24 cellular contexts compared by ENCODE assay signal in genomic region chr6:106161893-106162292, GRCh38.
DNase-seq lines count a peak whose midpoint lies in the region; ATAC-seq, FAIRE-seq and TF ChIP-seq lines count a peak whose summit lies in the region.
"Had no signal": no experiment of that assay in that cellular context is flagged by ENCODE, and none has a peak within 500 bp of the region (broad histone marks: within the 10 kb centered on the region; RNA-seq: fewer than 3 reads in every experiment).

No MANE protein-coding gene starts in this region.

- no peak overlapping the region; the same call in 1 of the 2 replicates for H2BK20ac ChIP-seq in IMR-90 (ENCODE audit: low read depth, low read length)

- H3K4me3 ChIP-seq in IMR-90 (ENCODE audit: insufficient read depth, low read depth, low read length), result no peak overlapping the region
- H3K4me3 ChIP-seq in astrocyte (ENCODE audit: insufficient read depth, low read depth, low read length), result no peak overlapping the region
- H3K4me3 ChIP-seq: GM12878 had no signal

- intact Hi-C loops in activated CD4-positive, alpha-beta T cell treated with anti-CD3 and anti-CD28 coated beads, Interleukin-2, amount 10 ng/mL, durations not matched to agents 24 days and 14 days (cut with micrococcal nuclease), result loop anchor here (2.0 kb wide), 1 partner anchor 13 kb away; no protein-coding TSS in a partner anchor
- intact Hi-C loops in IMR-90 (cut with micrococcal nuclease), result no loop called here
- intact Hi-C loops in natural killer cell (cut with micrococcal nuclease), result loop anchor here (2.0 kb wide), 1 partner anchor 45 kb away; no protein-coding TSS in a partner anchor

- no peak overlapping the region for H3K9ac ChIP-seq in IMR-90 (ENCODE audit: low read depth, low read length)
- H3K9ac ChIP-seq in astrocyte (ENCODE audit: low read length), result no peak overlapping the region
- H3K9ac ChIP-seq: SK-N-SH had no signal

- H3K4me1 Mint-ChIP-seq in activated CD4-positive, alpha-beta T cell treated with anti-CD3 and anti-CD28 coated beads, Interleukin-2, amount 10 ng/mL, durations not matched to agents 24 days and 14 days, result peaks cover 54% of the 10 kb centered on the region
- peaks cover 36% of the 10 kb centered on the region for H3K4me1 Mint-ChIP-seq in astrocyte (ENCODE audit: low read depth, unreplicated experiment)
- H3K4me1 Mint-ChIP-seq in natural killer cell, result peaks cover 63 to 68% of the 10 kb centered on the region in 2 donors

- H2BK15ac ChIP-seq in IMR-90 (ENCODE audit: low read depth, low read length), result peak overlapping the region; percentile 98; the same call in 1 of the 3 replicates

- H3K9me3 Mint-ChIP-seq in activated CD4-positive, alpha-beta T cell treated with anti-CD3 and anti-CD28 coated beads, Interleukin-2, amount 10 ng/mL, durations not matched to agents 24 days and 14 days, result peaks cover 7% of the 10 kb centered on the region
- H3K9me3 Mint-ChIP-seq in astrocyte (ENCODE audit: unreplicated experiment), result no peaks in the 10 kb centered on the region
- peaks cover 2 to 3% of the 10 kb centered on the region in 2 donors for H3K9me3 Mint-ChIP-seq in natural killer cell
- H3K9me3 Mint-ChIP-seq: IgD-negative memory B cell had no signal

- no peak overlapping the region for H3K27ac ChIP-seq in IMR-90 (ENCODE audit: insufficient read depth, low read length)
- H3K27ac ChIP-seq in astrocyte (ENCODE audit: low read depth, low read length), result no peak overlapping the region
- H3K27ac ChIP-seq: 22Rv1 had no signal

- ATAC-seq in IMR-90 (ENCODE audit: low read depth) (no peak), natural killer cell (no peak), GM19397 (IDR thresholded peaks at IDR 0.05; ENCODE audit: unreplicated experiment) (no peak), HG03432 (IDR thresholded peaks at IDR 0.05; ENCODE audit: unreplicated experiment) (no peak)
- ATAC-seq: GM12878 had no signal

- TF ChIP-seq POLR2A in IMR-90 (IDR thresholded peaks at IDR 0.05; ENCODE audit: low read depth, low read length), result no peak

- TF ChIP-seq RAD21 in IMR-90 (IDR thresholded peaks at IDR 0.05; ENCODE audit: low read length), result no peak

- H3K4me2 ChIP-seq in IMR-90 (ENCODE audit: low read depth, low read length) (no peak overlapping the region), astrocyte (ENCODE audit: low read length) (no peak overlapping the region)
- H3K4me2 ChIP-seq: SK-N-SH had no signal

- peaks cover 27% of the 10 kb centered on the region for H3K4me1 ChIP-seq in IMR-90 (ENCODE audit: control insufficient read depth, insufficient read depth, low read length)
- peaks cover 44% of the 10 kb centered on the region for H3K4me1 ChIP-seq in astrocyte (ENCODE audit: insufficient read depth, low read length)

- H3K79me1 ChIP-seq in IMR-90 (ENCODE audit: low read depth in 1 of 2, low read length in 2 of 2), result no peaks in the 10 kb centered on the region

- no TSS peak for BruUV-seq in IMR-90 (replicated peaks; lab: Mats Ljungman, UMichigan)

- no peaks in the 10 kb centered on the region for H4K20me1 ChIP-seq in IMR-90 (ENCODE audit: insufficient read depth, low read length)
- H4K20me1 ChIP-seq in astrocyte (ENCODE audit: insufficient read depth, low read length), result no peaks in the 10 kb centered on the region

- dilution Hi-C loops in IMR-90 (cut with HindIII; ENCODE audit: low sequenced_read_pairs, unreplicated experiment), result no loop called here

- no peak overlapping the region for H4K5ac ChIP-seq in IMR-90 (ENCODE audit: low read depth, low read length)

- H3K79me2 ChIP-seq in astrocyte (ENCODE audit: insufficient read depth, low read length), result no peaks in the 10 kb centered on the region

- H3K18ac ChIP-seq in IMR-90 (ENCODE audit: low read depth, low read length), result no peak overlapping the region

- H2AFZ ChIP-seq in IMR-90 (replicated peaks; ENCODE audit: low read length, poor library complexity), result no peak overlapping the region
- no peak overlapping the region for H2AFZ ChIP-seq in astrocyte (ENCODE audit: low read depth, low read length)

- no peak overlapping the region for H2AK9ac ChIP-seq in IMR-90 (replicated peaks; ENCODE audit: low read depth, low read length, poor library complexity)

- H3K36me3 ChIP-seq in IMR-90 (ENCODE audit: control insufficient read depth, insufficient read depth, low read length), result no peaks in the 10 kb centered on the region
- no peaks in the 10 kb centered on the region for H3K36me3 ChIP-seq in astrocyte (ENCODE audit: insufficient read depth, low read length)

- no peak for DNase-seq in activated CD4-positive, alpha-beta T cell treated with anti-CD3 and anti-CD28 coated beads, Interleukin-2, amount 10 ng/mL, durations not matched to agents 24 days and 14 days
- no peak for DNase-seq in activated CD4-positive, alpha-beta T cell treated with anti-CD3 and anti-CD28 coated beads for 4 hours
- DNase-seq in IMR-90 (no peak), astrocyte (ENCODE audit: low read depth) (no peak), natural killer cell (no peak), DMS53 (lab: John Stamatoyannopoulos, UW) (no peak)
- DNase-seq: ACHN; CD4-positive, CD25-positive, alpha-beta regulatory T cell; COR-L47; H7; Karpas-422; NCI-H1092 treated with DMSO at 0.1 percent for 48 hours; NCI-H1436; NCI-H187 treated with DMSO at 0.1 percent for 48 hours; NCI-H524 treated with DMSO at 0.1 percent for 48 hours; NCI-H774; SK-N-SH; SW 1271 had no signal

- POLR2A ChIA-PET in IMR-90 (lab: Charles Lee; ENCODE audit: unreplicated experiment), result interaction anchor here (0.7 kb wide), 1 partner anchor 22 kb away, joined by 5 read pairs; no protein-coding TSS in a partner anchor

- no CpG with 5 or more reads among the region's 2 CpGs for WGBS in IMR-90 (ENCODE audit: extremely low coverage in 2 of 2, insufficient read length in 1 of 2), 2 experiments

- CTCF ChIA-PET in IMR-90 (lab: Yijun Ruan, JAX), result interaction anchor here (0.5 to 0.7 kb wide), 2 partner anchors 28 to 171 kb away, joined by 3 read pairs; no protein-coding TSS in a partner anchor

- in situ Hi-C loops in IMR-90 (cut with MboI; ENCODE audit: low sequenced_read_pairs), result no loop called here

- H3K4me3 Mint-ChIP-seq in activated CD4-positive, alpha-beta T cell treated with anti-CD3 and anti-CD28 coated beads, Interleukin-2, amount 10 ng/mL, durations not matched to agents 24 days and 14 days, result no peak overlapping the region
- H3K4me3 Mint-ChIP-seq in astrocyte (ENCODE audit: unreplicated experiment) (no peak overlapping the region), natural killer cell (no peak overlapping the region)
- H3K4me3 Mint-ChIP-seq: CD4-positive, CD25-positive, alpha-beta regulatory T cell; IgD-negative memory B cell had no signal

- H3K14ac ChIP-seq in IMR-90 (replicated peaks; ENCODE audit: low read depth, low read length), result no peak overlapping the region

- peak overlapping the region; percentile 39; the same call in 1 of the 2 replicates for H4K91ac ChIP-seq in IMR-90 (ENCODE audit: insufficient read depth, low read depth, low read length)

- no peak overlapping the region for H3K56ac ChIP-seq in IMR-90 (ENCODE audit: extremely low read depth, insufficient read depth, low read length)

- H2BK120ac ChIP-seq in IMR-90 (ENCODE audit: low read depth, low read length), result no peak overlapping the region; the same call in 1 of the 2 replicates

- H3K9me3 ChIP-seq in IMR-90 (ENCODE audit: control insufficient read depth, insufficient read depth, low read length), result no peaks in the 10 kb centered on the region
- H3K9me3 ChIP-seq in astrocyte (ENCODE audit: insufficient read depth, low read depth, low read length), result no peaks in the 10 kb centered on the region
- H3K9me3 ChIP-seq: SK-N-SH had no signal

- no peak overlapping the region for H3K23ac ChIP-seq in IMR-90 (ENCODE audit: low read depth, low read length)

- peak overlapping the region; percentile 78; the same call in 1 of the 2 replicates for H3K4ac ChIP-seq in IMR-90 (ENCODE audit: low read depth, low read length)

- peak overlapping the region; percentile 1; the same call in 1 of the 2 replicates for H2AK5ac ChIP-seq in IMR-90 (ENCODE audit: low read depth, low read length)

- TF ChIP-seq CTCF in IMR-90 (conservative IDR thresholded peaks at IDR 0.05; ENCODE audit: low read depth, low read length) (no peak), astrocyte (IDR thresholded peaks at IDR 0.05; ENCODE audit: insufficient read depth, low read depth, low read length) (no peak), natural killer cell (IDR thresholded peaks at IDR 0.05) (no peak)

- no peaks in the 10 kb centered on the region for H3K27me3 Mint-ChIP-seq in activated CD4-positive, alpha-beta T cell treated with anti-CD3 and anti-CD28 coated beads, Interleukin-2, amount 10 ng/mL, durations not matched to agents 24 days and 14 days
- peaks cover 5% of the 10 kb centered on the region for H3K27me3 Mint-ChIP-seq in astrocyte (ENCODE audit: low read depth, unreplicated experiment)
- no peaks in the 10 kb centered on the region for H3K27me3 Mint-ChIP-seq in natural killer cell (ENCODE audit: low read depth in 2 of 2)
- H3K27me3 Mint-ChIP-seq: CD4-positive, CD25-positive, alpha-beta regulatory T cell; IgD-negative memory B cell had no signal

- H2BK5ac ChIP-seq in IMR-90 (ENCODE audit: low read depth, low read length, poor library complexity, severe bottlenecking), result no peak overlapping the region

- no peak overlapping the region for H4K8ac ChIP-seq in IMR-90 (ENCODE audit: low read depth in 2 of 2, low read length in 2 of 2)

- H3K36me3 Mint-ChIP-seq in activated CD4-positive, alpha-beta T cell treated with anti-CD3 and anti-CD28 coated beads, Interleukin-2, amount 10 ng/mL, durations not matched to agents 24 days and 14 days (ENCODE audit: low read depth), result peaks cover 6% of the 10 kb centered on the region
- H3K36me3 Mint-ChIP-seq in astrocyte (ENCODE audit: low read depth, unreplicated experiment), result peaks cover 2% of the 10 kb centered on the region
- H3K36me3 Mint-ChIP-seq in natural killer cell, result no peaks in the 10 kb centered on the region

- H3K27me3 ChIP-seq in IMR-90 (ENCODE audit: control insufficient read depth, insufficient read depth, low read length), result no peaks in the 10 kb centered on the region
- no peaks in the 10 kb centered on the region for H3K27me3 ChIP-seq in astrocyte (ENCODE audit: insufficient read depth, low read length)

- peak overlapping the region; percentile 67 for H3K27ac Mint-ChIP-seq in activated CD4-positive, alpha-beta T cell treated with anti-CD3 and anti-CD28 coated beads, Interleukin-2, amount 10 ng/mL, durations not matched to agents 24 days and 14 days
- no peak overlapping the region for H3K27ac Mint-ChIP-seq in astrocyte (ENCODE audit: unreplicated experiment)
- H3K27ac Mint-ChIP-seq in natural killer cell, result peak overlapping the region; percentile 94 to 98

- peak; percentile 5 for FAIRE-seq in astrocyte (lab: Jason Lieb, UNC)
- FAIRE-seq: G401.6, GM12878 had no signal

- peaks cover 35% of the 10 kb centered on the region for H3K9me1 ChIP-seq in IMR-90 (ENCODE audit: insufficient read depth, low read length)

TF ChIP-seq in IMR-90, 13 proteins besides CTCF, POLR2A, EP300 and RAD21 (continues in another document):
- no peak for TF ChIP-seq USF2 (IDR thresholded peaks at IDR 0.05; ENCODE audit: low read depth, low read length)
